27 cellular contexts compared by ENCODE assay signal in the genomic region with DNA sequence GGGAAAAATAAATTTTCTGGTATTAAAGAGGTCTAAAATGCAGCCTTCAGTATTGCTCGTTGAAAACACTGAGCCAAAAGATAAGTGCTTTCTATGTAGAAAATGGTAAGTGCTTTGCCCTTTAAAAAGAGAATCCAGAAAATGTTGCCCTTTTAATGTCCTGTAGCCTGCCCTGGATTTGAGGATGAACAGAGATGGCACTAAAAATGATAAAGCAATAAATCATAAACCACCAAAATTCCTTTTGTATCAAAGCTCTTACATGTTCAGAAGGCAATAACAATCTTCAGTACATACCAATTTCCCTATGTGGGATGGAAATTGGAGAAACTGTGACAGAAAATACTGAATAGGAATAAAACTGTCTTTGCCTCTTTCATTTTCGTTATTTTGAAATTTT.
"Had no signal": no experiment of that assay in that cellular context is flagged by ENCODE, and none has a peak within 500 bp of the region (broad histone marks: within the 10 kb centered on the region; RNA-seq: fewer than 3 reads in every experiment).

No MANE protein-coding gene starts in this region.

- ATAC-seq: activated CD4-positive, alpha-beta T cell treated with anti-CD3 and anti-CD28 coated beads for 36 hours; activated naive CD4-positive, alpha-beta T cell treated with anti-CD3 and anti-CD28 coated beads, Interleukin-2, amount 50 U/mL, for 72 hours; activated T-cell treated with anti-CD3 and anti-CD28 coated beads, Interleukin-2, amount 50 U/mL, for 72 hours; esophagus mucosa; foreskin keratinocyte; gastroesophageal sphincter had no signal

- H3K36me3 ChIP-seq: ascending aorta, breast epithelium, gastroesophageal sphincter had no signal

- H3K27me3 ChIP-seq: ascending aorta, breast epithelium, dorsolateral prefrontal cortex, foreskin keratinocyte, gastroesophageal sphincter had no signal

- H3K27ac Mint-ChIP-seq: activated CD4-positive, alpha-beta memory T cell treated with anti-CD3 and anti-CD28 coated beads, Interleukin-2, amount 10 ng/mL, durations not matched to agents 7 days and 5 days; activated CD4-positive, alpha-beta T cell treated with anti-CD3 and anti-CD28 coated beads for 36 hours; activated CD4-positive, alpha-beta T cell treated with anti-CD3 and anti-CD28 coated beads, Interleukin-2, amount 10 ng/mL, durations not matched to agents 24 days and 14 days; activated naive CD4-positive, alpha-beta T cell treated with anti-CD3 and anti-CD28 coated beads, Interleukin-2, amount 10 ng/mL, durations not matched to agents 7 days and 5 days; activated naive CD4-positive, alpha-beta T cell treated with anti-CD3 and anti-CD28 coated beads, Interleukin-2, amount 50 U/mL, for 72 hours; activated naive CD8-positive, alpha-beta T cell treated with anti-CD3 and anti-CD28 coated beads, Interleukin-2, amount 10 ng/mL, durations not matched to agents 7 days and 5 days; activated T-cell treated with anti-CD3 and anti-CD28 coated beads, Interleukin-2, amount 50 U/mL, for 24 hours; activated T-cell treated with anti-CD3 and anti-CD28 coated beads, Interleukin-2, amount 50 U/mL, for 72 hours; dendritic cell treated with granulocyte-macrophage colony-stimulating factor and Interleukin-4, amounts not matched to agents 40 ng/mL and 50 ng/mL, for 4 days; endodermal cell had no signal

- H3K4me3 ChIP-seq: ascending aorta, breast epithelium, coronary artery, dorsolateral prefrontal cortex, gastroesophageal sphincter had no signal

- DNase-seq: activated CD4-positive, alpha-beta memory T cell treated with anti-CD3 and anti-CD28 coated beads, Interleukin-2, amount 10 ng/mL, durations not matched to agents 7 days and 5 days; activated CD4-positive, alpha-beta T cell treated with anti-CD3 and anti-CD28 coated beads for 36 hours; activated CD4-positive, alpha-beta T cell treated with anti-CD3 and anti-CD28 coated beads, Interleukin-2, amount 10 ng/mL, durations not matched to agents 24 days and 14 days; activated CD4-positive, CD25-positive, alpha-beta regulatory T cell; activated CD4-positive, CD25-positive, alpha-beta regulatory T cell treated with anti-CD3 and anti-CD28 coated beads, Interleukin-2, amount 50 U/mL, for 72 hours; activated CD8-positive, alpha-beta memory T cell treated with anti-CD3 and anti-CD28 coated beads, Interleukin-2, amount 50 U/mL, for 48 hours; activated gamma-delta T cell; activated naive CD4-positive, alpha-beta T cell; activated naive CD4-positive, alpha-beta T cell treated with anti-CD3 and anti-CD28 coated beads, Interleukin-2, amount 10 ng/mL, durations not matched to agents 7 days and 5 days; activated naive CD8-positive, alpha-beta T cell treated with anti-CD3 and anti-CD28 coated beads, Interleukin-2, amount 10 ng/mL, durations not matched to agents 7 days and 5 days; activated T-cell treated with anti-CD3 and anti-CD28 coated beads for 4 hours; activated T-cell treated with anti-CD3 and anti-CD28 coated beads, Interleukin-2, amount 50 U/mL, for 24 hours; activated T-cell treated with anti-CD3 and anti-CD28 coated beads, Interleukin-2, amount 50 U/mL, for 72 hours; dorsolateral prefrontal cortex; effector memory CD4-positive, alpha-beta T cell; endodermal cell; foreskin keratinocyte; T-helper 2 cell had no signal

- H3K27me3 Mint-ChIP-seq: activated CD4-positive, alpha-beta memory T cell treated with anti-CD3 and anti-CD28 coated beads, Interleukin-2, amount 10 ng/mL, durations not matched to agents 7 days and 5 days; activated CD4-positive, alpha-beta T cell treated with anti-CD3 and anti-CD28 coated beads for 36 hours; activated CD4-positive, alpha-beta T cell treated with anti-CD3 and anti-CD28 coated beads, Interleukin-2, amount 10 ng/mL, durations not matched to agents 24 days and 14 days; activated naive CD4-positive, alpha-beta T cell treated with anti-CD3 and anti-CD28 coated beads, Interleukin-2, amount 10 ng/mL, durations not matched to agents 7 days and 5 days; activated naive CD8-positive, alpha-beta T cell treated with anti-CD3 and anti-CD28 coated beads, Interleukin-2, amount 10 ng/mL, durations not matched to agents 7 days and 5 days; activated T-cell treated with anti-CD3 and anti-CD28 coated beads, Interleukin-2, amount 50 U/mL, for 24 hours; brain; central memory CD8-positive, alpha-beta T cell; dendritic cell treated with granulocyte-macrophage colony-stimulating factor and Interleukin-4, amounts not matched to agents 40 ng/mL and 50 ng/mL, for 4 days had no signal

- H3K4me3 Mint-ChIP-seq: activated CD4-positive, alpha-beta memory T cell treated with anti-CD3 and anti-CD28 coated beads, Interleukin-2, amount 10 ng/mL, durations not matched to agents 7 days and 5 days; activated CD4-positive, alpha-beta T cell treated with anti-CD3 and anti-CD28 coated beads for 36 hours; activated CD4-positive, alpha-beta T cell treated with anti-CD3 and anti-CD28 coated beads, Interleukin-2, amount 10 ng/mL, durations not matched to agents 24 days and 14 days; activated naive CD4-positive, alpha-beta T cell treated with anti-CD3 and anti-CD28 coated beads, Interleukin-2, amount 10 ng/mL, durations not matched to agents 7 days and 5 days; activated naive CD8-positive, alpha-beta T cell treated with anti-CD3 and anti-CD28 coated beads, Interleukin-2, amount 10 ng/mL, durations not matched to agents 7 days and 5 days; activated T-cell treated with anti-CD3 and anti-CD28 coated beads, Interleukin-2, amount 50 U/mL, for 24 hours; activated T-cell treated with anti-CD3 and anti-CD28 coated beads, Interleukin-2, amount 50 U/mL, for 72 hours; brain; central memory CD8-positive, alpha-beta T cell; dendritic cell treated with granulocyte-macrophage colony-stimulating factor and Interleukin-4, amounts not matched to agents 40 ng/mL and 50 ng/mL, for 4 days; endodermal cell had no signal

- H3K9me3 Mint-ChIP-seq: activated CD4-positive, alpha-beta memory T cell treated with anti-CD3 and anti-CD28 coated beads, Interleukin-2, amount 10 ng/mL, durations not matched to agents 7 days and 5 days; activated CD4-positive, alpha-beta T cell treated with anti-CD3 and anti-CD28 coated beads, Interleukin-2, amount 10 ng/mL, durations not matched to agents 24 days and 14 days; activated naive CD4-positive, alpha-beta T cell treated with anti-CD3 and anti-CD28 coated beads, Interleukin-2, amount 10 ng/mL, durations not matched to agents 7 days and 5 days; activated naive CD8-positive, alpha-beta T cell treated with anti-CD3 and anti-CD28 coated beads, Interleukin-2, amount 10 ng/mL, durations not matched to agents 7 days and 5 days; activated T-cell treated with anti-CD3 and anti-CD28 coated beads, Interleukin-2, amount 50 U/mL, for 24 hours; brain; dendritic cell treated with granulocyte-macrophage colony-stimulating factor and Interleukin-4, amounts not matched to agents 40 ng/mL and 50 ng/mL, for 4 days; endodermal cell had no signal

- H3K27ac ChIP-seq: ascending aorta, breast epithelium, coronary artery, dorsolateral prefrontal cortex, foreskin keratinocyte, gastroesophageal sphincter had no signal

- H3K4me1 ChIP-seq: ascending aorta, breast epithelium, gastroesophageal sphincter had no signal

- H3K36me3 Mint-ChIP-seq: activated naive CD4-positive, alpha-beta T cell treated with anti-CD3 and anti-CD28 coated beads, Interleukin-2, amount 10 ng/mL, durations not matched to agents 7 days and 5 days; activated naive CD4-positive, alpha-beta T cell treated with anti-CD3 and anti-CD28 coated beads, Interleukin-2, amount 50 U/mL, for 72 hours; activated naive CD8-positive, alpha-beta T cell treated with anti-CD3 and anti-CD28 coated beads, Interleukin-2, amount 10 ng/mL, durations not matched to agents 7 days and 5 days; brain had no signal

- H3K4me1 Mint-ChIP-seq: activated CD4-positive, alpha-beta memory T cell treated with anti-CD3 and anti-CD28 coated beads, Interleukin-2, amount 10 ng/mL, durations not matched to agents 7 days and 5 days; activated CD4-positive, alpha-beta T cell treated with anti-CD3 and anti-CD28 coated beads for 36 hours; activated CD4-positive, alpha-beta T cell treated with anti-CD3 and anti-CD28 coated beads, Interleukin-2, amount 10 ng/mL, durations not matched to agents 24 days and 14 days; activated naive CD4-positive, alpha-beta T cell treated with anti-CD3 and anti-CD28 coated beads, Interleukin-2, amount 10 ng/mL, durations not matched to agents 7 days and 5 days; activated naive CD8-positive, alpha-beta T cell treated with anti-CD3 and anti-CD28 coated beads, Interleukin-2, amount 10 ng/mL, durations not matched to agents 7 days and 5 days; central memory CD8-positive, alpha-beta T cell; endodermal cell had no signal

- H3K9me3 ChIP-seq: ascending aorta, breast epithelium, gastroesophageal sphincter had no signal
